ENCODE assay signal across 19 cellular contexts in the genomic region with DNA sequence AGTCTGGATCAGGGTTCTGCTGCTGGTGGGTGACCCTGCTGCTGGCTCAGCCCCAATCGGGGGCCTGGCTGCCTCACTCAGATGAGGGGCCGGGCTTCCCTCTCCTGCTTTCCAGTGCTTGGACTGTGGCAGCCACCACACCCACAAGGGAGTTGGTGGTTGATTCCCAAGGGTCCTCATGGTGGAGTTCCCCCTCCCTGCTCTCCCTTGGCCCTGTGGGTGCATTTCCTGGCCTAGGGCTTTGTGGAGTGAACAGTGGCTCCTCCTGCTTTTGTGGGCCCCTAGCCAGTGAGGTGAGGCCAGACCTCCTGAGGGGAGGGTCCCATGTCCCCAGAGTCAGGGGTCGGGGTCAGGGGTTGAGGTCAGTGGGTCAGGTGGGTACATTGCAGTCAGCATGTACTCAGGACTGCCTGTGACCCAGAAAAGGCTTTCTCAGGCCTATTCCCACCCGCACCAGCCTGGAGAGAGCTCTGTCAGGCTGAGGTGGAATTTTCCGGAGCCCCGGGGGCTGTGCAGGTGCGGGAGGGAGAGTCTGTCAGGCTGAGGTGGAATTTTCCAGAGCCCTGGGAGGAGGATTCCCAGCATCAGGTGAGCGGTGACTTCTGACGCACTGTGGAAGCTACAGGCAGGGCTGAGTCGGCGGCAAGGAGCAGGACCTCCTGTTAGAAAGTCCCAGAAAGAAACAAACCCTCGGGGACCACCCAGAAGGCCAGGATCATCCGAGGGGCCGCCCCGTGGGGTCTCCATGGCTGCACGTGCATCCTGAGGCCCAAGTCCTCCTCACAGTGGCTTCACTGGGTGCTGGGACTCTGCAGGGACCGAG.
DNase-seq lines count a peak whose midpoint lies in the region; TF ChIP-seq lines count a peak whose summit lies in the region.
"Had no signal": no experiment of that assay in that cellular context is flagged by ENCODE, and none has a peak within 500 bp of the region (broad histone marks: within the 10 kb centered on the region; RNA-seq: fewer than 3 reads in every experiment).

No MANE protein-coding gene starts in this region.

- no CpG with 5 or more reads among the region's 17 CpGs for WGBS in trophoblast cell (ENCODE audit: extremely low coverage, insufficient coverage, insufficient read length)

- peak overlapping the region; percentile 65 for H2AK5ac ChIP-seq in trophoblast cell (ENCODE audit: low read length)

- H3K4me3 ChIP-seq in NB4 (ENCODE audit: low read depth, low read length) (no peak overlapping the region), trophoblast cell (ENCODE audit: low read depth, low read length) (no peak overlapping the region), foreskin fibroblast (ENCODE audit: low read depth in 1 of 2, low read length in 2 of 2) (no peak overlapping the region)
- H3K4me3 ChIP-seq: esophagus muscularis mucosa had no signal

- peaks cover 38% of the 10 kb centered on the region for H3K4me1 Mint-ChIP-seq in T-helper 1 cell treated with Interleukin-12 subunit alpha and Interleukin-12 subunit beta and Interleukin-4 antibody, amounts not matched to agents 30 μg/mL and 1 μg/mL, for 36 hours (ENCODE audit: low read depth)

- H3K18ac ChIP-seq in trophoblast cell (ENCODE audit: low read length), result peak overlapping the region; percentile 66

- peaks cover 5% of the 10 kb centered on the region for H3K36me3 Mint-ChIP-seq in T-helper 1 cell treated with Interleukin-12 subunit alpha and Interleukin-12 subunit beta and Interleukin-4 antibody, amounts not matched to agents 30 μg/mL and 1 μg/mL, for 36 hours (ENCODE audit: low read depth)

- no peak overlapping the region for H3K4ac ChIP-seq in trophoblast cell (ENCODE audit: low read depth, low read length)

- H2BK120ac ChIP-seq in trophoblast cell (ENCODE audit: insufficient read depth, low read length, poor library complexity), result peak overlapping the region; percentile 79

- peak overlapping the region; percentile 85 for H4K91ac ChIP-seq in trophoblast cell (ENCODE audit: low read depth, low read length)

- H2BK12ac ChIP-seq in trophoblast cell (ENCODE audit: low read length), result peak overlapping the region; percentile 33

- no peaks in the 10 kb centered on the region for H3K36me3 ChIP-seq in trophoblast cell (ENCODE audit: control insufficient read depth in 1 of 2, insufficient read depth in 2 of 2, low read length in 2 of 2)
- H3K36me3 ChIP-seq: esophagus muscularis mucosa, WERI-Rb-1 had no signal

- peak overlapping the region; percentile 56 for H4K8ac ChIP-seq in trophoblast cell (ENCODE audit: low read depth, low read length)

- no peaks in the 10 kb centered on the region for H3K27me3 ChIP-seq in trophoblast cell (ENCODE audit: insufficient read depth, low read length)

- no peak overlapping the region for H3K4me3 Mint-ChIP-seq in T-helper 1 cell treated with Interleukin-12 subunit alpha and Interleukin-12 subunit beta and Interleukin-4 antibody, amounts not matched to agents 30 μg/mL and 1 μg/mL, for 36 hours

- H2AFZ ChIP-seq in trophoblast cell (ENCODE audit: insufficient read depth, low read length, poor library complexity), result no peak overlapping the region

- TF ChIP-seq CTCF in NB4 (IDR thresholded peaks at IDR 0.05; ENCODE audit: low read depth, low read length), result no peak
- TF ChIP-seq CTCF in foreskin fibroblast (IDR thresholded peaks at IDR 0.05; ENCODE audit: low read depth, low read length), result no peak

- H3K9me3 ChIP-seq in trophoblast cell (ENCODE audit: insufficient read depth, low read depth, low read length), result peaks cover 10% of the 10 kb centered on the region
- H3K9me3 ChIP-seq: esophagus muscularis mucosa had no signal

- DNase-seq in T-helper 1 cell (no peak), NB4 (ENCODE audit: low read depth) (peak; percentile 95), cerebellar cortex (ENCODE audit: low spot score) (peak; percentile 93), trophoblast cell (peak; percentile 93 to 98), DMS153 (lab: John Stamatoyannopoulos, UW) (no peak), OCI-M2 (lab: John Stamatoyannopoulos, UW; ENCODE audit: unreplicated experiment) (no peak), foreskin fibroblast (no peak)
- DNase-seq: 8988T; amniotic stem cell; CD4-positive, alpha-beta memory T cell; KG1; kidney glomerular epithelial cell; NCI-H446 treated with DMSO at 0.1 percent for 48 hours; OCI-M1; posterior cingulate gyrus; WERI-Rb-1 had no signal

- peaks cover 17 to 25% of the 10 kb centered on the region in 2 experiments for H3K4me1 ChIP-seq in trophoblast cell (ENCODE audit: control insufficient read depth in 1 of 2, insufficient read depth in 2 of 2, low read length in 2 of 2)
- H3K4me1 ChIP-seq: esophagus muscularis mucosa had no signal

- peak overlapping the region; percentile 40 for H3K27ac ChIP-seq in trophoblast cell (ENCODE audit: low read depth, low read length)
- H3K27ac ChIP-seq: esophagus muscularis mucosa, HL-60, WERI-Rb-1 had no signal

- no peaks in the 10 kb centered on the region for H3K27me3 Mint-ChIP-seq in T-helper 1 cell treated with Interleukin-12 subunit alpha and Interleukin-12 subunit beta and Interleukin-4 antibody, amounts not matched to agents 30 μg/mL and 1 μg/mL, for 36 hours (ENCODE audit: low read depth)
- H3K27me3 Mint-ChIP-seq: CD4-positive, alpha-beta memory T cell had no signal

- H3K4me2 ChIP-seq in trophoblast cell (ENCODE audit: low read length), result no peak overlapping the region

- H3K9ac ChIP-seq in trophoblast cell (ENCODE audit: low read length), result no peak overlapping the region

- H4K12ac ChIP-seq in trophoblast cell (ENCODE audit: low read depth, low read length), result no peak overlapping the region

- peak overlapping the region; percentile 39 for H3K27ac Mint-ChIP-seq in T-helper 1 cell treated with Interleukin-12 subunit alpha and Interleukin-12 subunit beta and Interleukin-4 antibody, amounts not matched to agents 30 μg/mL and 1 μg/mL, for 36 hours

- no peak overlapping the region for H3K23ac ChIP-seq in trophoblast cell (ENCODE audit: low read length)

- H3K14ac ChIP-seq in trophoblast cell (ENCODE audit: low read length), result peak overlapping the region; percentile 63

- H3K79me1 ChIP-seq in trophoblast cell (ENCODE audit: low read length), result peaks cover 23% of the 10 kb centered on the region

- H3K9me3 Mint-ChIP-seq in T-helper 1 cell treated with Interleukin-12 subunit alpha and Interleukin-12 subunit beta and Interleukin-4 antibody, amounts not matched to agents 30 μg/mL and 1 μg/mL, for 36 hours, result peaks cover 4% of the 10 kb centered on the region

- H3K79me2 ChIP-seq in trophoblast cell (ENCODE audit: control insufficient read depth, insufficient read depth, low read length, poor library complexity), result peaks cover 5% of the 10 kb centered on the region

- no peak for TF ChIP-seq POLR2A in NB4 (IDR thresholded peaks at IDR 0.05; ENCODE audit: extremely low read depth, insufficient read length)

- peak overlapping the region; percentile 38 for H2BK5ac ChIP-seq in trophoblast cell (ENCODE audit: low read depth, low read length, poor library complexity)

Comparison
In these comparisons a context has a peak if more than half of its experiments do, and no peak if none do; other contexts are left out.
1. DNase-seq: peak in NB4 (single experiment), cerebellar cortex (single experiment) and trophoblast cell (2 of 2); none in T-helper 1 cell (0 of 5), DMS153 (single experiment), OCI-M2 (single experiment) and foreskin fibroblast (0 of 2).